In the genomic region with DNA sequence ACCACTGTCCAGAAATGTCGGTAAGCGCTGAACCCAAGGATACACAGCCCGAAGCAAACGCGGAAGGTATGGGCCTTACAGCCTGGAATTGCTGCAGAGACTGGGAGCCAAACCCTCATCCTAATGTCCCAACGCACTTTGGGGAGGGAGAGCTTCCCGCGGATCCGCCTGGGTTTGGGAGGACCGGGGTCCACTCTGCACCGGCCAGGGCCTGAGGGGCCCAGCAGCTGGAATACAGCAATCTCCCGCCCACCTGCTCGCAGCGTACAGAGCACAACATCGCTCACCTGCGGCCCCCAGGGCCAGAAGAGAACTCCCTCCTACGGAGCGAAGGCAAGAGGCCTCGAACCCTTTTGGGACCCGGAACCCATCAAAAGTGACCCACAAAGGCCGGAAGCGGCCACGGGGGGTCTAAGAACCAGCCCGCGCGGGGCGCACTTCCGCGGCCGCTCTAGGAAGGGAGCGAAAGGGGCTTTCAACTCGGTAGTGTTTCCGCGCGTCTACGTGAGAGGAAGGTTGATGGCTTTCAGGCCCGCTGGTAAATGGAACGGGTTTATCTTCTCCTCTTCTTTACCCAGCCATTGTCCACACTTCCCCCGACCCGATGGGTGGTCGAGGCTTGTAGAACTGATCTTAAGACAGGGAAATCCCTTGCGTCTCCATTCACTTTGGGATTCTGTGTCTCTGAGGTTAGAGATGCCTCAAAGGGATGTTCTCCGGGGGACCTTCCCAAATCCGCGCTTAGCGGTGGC, we compare ENCODE assay signal across 1 cellular context.
TF ChIP-seq lines count a peak whose summit lies in the region.

A gene (minus strand): TSS at position 378 of the 752 bp plus-strand sequence. CDS start 1,342 bp downstream, outside the sequence.

TF ChIP-seq in WTC11, 78 proteins besides CTCF, POLR2A, EP300 and RAD21 (continued from another document and continues in another):
- TF ChIP-seq, protein P1, sequence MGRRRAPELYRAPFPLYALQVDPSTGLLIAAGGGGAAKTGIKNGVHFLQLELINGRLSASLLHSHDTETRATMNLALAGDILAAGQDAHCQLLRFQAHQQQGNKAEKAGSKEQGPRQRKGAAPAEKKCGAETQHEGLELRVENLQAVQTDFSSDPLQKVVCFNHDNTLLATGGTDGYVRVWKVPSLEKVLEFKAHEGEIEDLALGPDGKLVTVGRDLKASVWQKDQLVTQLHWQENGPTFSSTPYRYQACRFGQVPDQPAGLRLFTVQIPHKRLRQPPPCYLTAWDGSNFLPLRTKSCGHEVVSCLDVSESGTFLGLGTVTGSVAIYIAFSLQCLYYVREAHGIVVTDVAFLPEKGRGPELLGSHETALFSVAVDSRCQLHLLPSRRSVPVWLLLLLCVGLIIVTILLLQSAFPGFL (CRISPR knock-in tag; IDR thresholded peaks at IDR 0.05; ENCODE audit: borderline replicate concordance), result no peak
- no peak for TF ChIP-seq ZNF232 (CRISPR knock-in tag; IDR thresholded peaks at IDR 0.05)
- no peak for TF ChIP-seq ZNF138 (CRISPR knock-in tag; conservative IDR thresholded peaks at IDR 0.05)
- TF ChIP-seq ZNF416 (CRISPR knock-in tag; IDR thresholded peaks at IDR 0.05), result no peak
- TF ChIP-seq HMGA2 (CRISPR knock-in tag; IDR thresholded peaks at IDR 0.05), result no peak
- TF ChIP-seq, protein P2, sequence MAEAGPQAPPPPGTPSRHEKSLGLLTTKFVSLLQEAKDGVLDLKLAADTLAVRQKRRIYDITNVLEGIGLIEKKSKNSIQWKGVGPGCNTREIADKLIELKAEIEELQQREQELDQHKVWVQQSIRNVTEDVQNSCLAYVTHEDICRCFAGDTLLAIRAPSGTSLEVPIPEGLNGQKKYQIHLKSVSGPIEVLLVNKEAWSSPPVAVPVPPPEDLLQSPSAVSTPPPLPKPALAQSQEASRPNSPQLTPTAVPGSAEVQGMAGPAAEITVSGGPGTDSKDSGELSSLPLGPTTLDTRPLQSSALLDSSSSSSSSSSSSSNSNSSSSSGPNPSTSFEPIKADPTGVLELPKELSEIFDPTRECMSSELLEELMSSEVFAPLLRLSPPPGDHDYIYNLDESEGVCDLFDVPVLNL (CRISPR knock-in tag; IDR thresholded peaks at IDR 0.05; ENCODE audit: borderline replicate concordance, low read depth), result no peak
- TF ChIP-seq, protein P3, sequence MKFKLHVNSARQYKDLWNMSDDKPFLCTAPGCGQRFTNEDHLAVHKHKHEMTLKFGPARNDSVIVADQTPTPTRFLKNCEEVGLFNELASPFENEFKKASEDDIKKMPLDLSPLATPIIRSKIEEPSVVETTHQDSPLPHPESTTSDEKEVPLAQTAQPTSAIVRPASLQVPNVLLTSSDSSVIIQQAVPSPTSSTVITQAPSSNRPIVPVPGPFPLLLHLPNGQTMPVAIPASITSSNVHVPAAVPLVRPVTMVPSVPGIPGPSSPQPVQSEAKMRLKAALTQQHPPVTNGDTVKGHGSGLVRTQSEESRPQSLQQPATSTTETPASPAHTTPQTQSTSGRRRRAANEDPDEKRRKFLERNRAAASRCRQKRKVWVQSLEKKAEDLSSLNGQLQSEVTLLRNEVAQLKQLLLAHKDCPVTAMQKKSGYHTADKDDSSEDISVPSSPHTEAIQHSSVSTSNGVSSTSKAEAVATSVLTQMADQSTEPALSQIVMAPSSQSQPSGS (CRISPR knock-in tag; IDR thresholded peaks at IDR 0.05; ENCODE audit: borderline replicate concordance, low read depth), result no peak
- peak; percentile 53; the same call in 1 of the 2 replicates for TF ChIP-seq SP1 (CRISPR knock-in tag; conservative IDR thresholded peaks at IDR 0.05)
- TF ChIP-seq ELF4 (CRISPR knock-in tag; IDR thresholded peaks at IDR 0.05; ENCODE audit: low read depth), result no peak
- no peak; the same call in 1 of the 2 replicates for TF ChIP-seq JUN (CRISPR knock-in tag; IDR thresholded peaks at IDR 0.05)
- TF ChIP-seq NFE2L1 (CRISPR knock-in tag; IDR thresholded peaks at IDR 0.05), result peak; percentile 54; the same call in 1 of the 2 replicates
- TF ChIP-seq, protein P4, sequence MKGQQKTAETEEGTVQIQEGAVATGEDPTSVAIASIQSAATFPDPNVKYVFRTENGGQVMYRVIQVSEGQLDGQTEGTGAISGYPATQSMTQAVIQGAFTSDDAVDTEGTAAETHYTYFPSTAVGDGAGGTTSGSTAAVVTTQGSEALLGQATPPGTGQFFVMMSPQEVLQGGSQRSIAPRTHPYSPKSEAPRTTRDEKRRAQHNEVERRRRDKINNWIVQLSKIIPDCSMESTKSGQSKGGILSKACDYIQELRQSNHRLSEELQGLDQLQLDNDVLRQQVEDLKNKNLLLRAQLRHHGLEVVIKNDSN (CRISPR knock-in tag; IDR thresholded peaks at IDR 0.05), result no peak
- TF ChIP-seq, protein P5, sequence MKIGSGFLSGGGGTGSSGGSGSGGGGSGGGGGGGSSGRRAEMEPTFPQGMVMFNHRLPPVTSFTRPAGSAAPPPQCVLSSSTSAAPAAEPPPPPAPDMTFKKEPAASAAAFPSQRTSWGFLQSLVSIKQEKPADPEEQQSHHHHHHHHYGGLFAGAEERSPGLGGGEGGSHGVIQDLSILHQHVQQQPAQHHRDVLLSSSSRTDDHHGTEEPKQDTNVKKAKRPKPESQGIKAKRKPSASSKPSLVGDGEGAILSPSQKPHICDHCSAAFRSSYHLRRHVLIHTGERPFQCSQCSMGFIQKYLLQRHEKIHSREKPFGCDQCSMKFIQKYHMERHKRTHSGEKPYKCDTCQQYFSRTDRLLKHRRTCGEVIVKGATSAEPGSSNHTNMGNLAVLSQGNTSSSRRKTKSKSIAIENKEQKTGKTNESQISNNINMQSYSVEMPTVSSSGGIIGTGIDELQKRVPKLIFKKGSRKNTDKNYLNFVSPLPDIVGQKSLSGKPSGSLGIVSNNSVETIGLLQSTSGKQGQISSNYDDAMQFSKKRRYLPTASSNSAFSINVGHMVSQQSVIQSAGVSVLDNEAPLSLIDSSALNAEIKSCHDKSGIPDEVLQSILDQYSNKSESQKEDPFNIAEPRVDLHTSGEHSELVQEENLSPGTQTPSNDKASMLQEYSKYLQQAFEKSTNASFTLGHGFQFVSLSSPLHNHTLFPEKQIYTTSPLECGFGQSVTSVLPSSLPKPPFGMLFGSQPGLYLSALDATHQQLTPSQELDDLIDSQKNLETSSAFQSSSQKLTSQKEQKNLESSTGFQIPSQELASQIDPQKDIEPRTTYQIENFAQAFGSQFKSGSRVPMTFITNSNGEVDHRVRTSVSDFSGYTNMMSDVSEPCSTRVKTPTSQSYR (CRISPR knock-in tag; IDR thresholded peaks at IDR 0.05), result 0 out of 2 replicates have a peak, but pooled peaks have one; percentile 65
- TF ChIP-seq, protein P6, sequence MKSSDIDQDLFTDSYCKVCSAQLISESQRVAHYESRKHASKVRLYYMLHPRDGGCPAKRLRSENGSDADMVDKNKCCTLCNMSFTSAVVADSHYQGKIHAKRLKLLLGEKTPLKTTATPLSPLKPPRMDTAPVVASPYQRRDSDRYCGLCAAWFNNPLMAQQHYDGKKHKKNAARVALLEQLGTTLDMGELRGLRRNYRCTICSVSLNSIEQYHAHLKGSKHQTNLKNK (CRISPR knock-in tag; IDR thresholded peaks at IDR 0.05), result no peak
- TF ChIP-seq, protein P7, sequence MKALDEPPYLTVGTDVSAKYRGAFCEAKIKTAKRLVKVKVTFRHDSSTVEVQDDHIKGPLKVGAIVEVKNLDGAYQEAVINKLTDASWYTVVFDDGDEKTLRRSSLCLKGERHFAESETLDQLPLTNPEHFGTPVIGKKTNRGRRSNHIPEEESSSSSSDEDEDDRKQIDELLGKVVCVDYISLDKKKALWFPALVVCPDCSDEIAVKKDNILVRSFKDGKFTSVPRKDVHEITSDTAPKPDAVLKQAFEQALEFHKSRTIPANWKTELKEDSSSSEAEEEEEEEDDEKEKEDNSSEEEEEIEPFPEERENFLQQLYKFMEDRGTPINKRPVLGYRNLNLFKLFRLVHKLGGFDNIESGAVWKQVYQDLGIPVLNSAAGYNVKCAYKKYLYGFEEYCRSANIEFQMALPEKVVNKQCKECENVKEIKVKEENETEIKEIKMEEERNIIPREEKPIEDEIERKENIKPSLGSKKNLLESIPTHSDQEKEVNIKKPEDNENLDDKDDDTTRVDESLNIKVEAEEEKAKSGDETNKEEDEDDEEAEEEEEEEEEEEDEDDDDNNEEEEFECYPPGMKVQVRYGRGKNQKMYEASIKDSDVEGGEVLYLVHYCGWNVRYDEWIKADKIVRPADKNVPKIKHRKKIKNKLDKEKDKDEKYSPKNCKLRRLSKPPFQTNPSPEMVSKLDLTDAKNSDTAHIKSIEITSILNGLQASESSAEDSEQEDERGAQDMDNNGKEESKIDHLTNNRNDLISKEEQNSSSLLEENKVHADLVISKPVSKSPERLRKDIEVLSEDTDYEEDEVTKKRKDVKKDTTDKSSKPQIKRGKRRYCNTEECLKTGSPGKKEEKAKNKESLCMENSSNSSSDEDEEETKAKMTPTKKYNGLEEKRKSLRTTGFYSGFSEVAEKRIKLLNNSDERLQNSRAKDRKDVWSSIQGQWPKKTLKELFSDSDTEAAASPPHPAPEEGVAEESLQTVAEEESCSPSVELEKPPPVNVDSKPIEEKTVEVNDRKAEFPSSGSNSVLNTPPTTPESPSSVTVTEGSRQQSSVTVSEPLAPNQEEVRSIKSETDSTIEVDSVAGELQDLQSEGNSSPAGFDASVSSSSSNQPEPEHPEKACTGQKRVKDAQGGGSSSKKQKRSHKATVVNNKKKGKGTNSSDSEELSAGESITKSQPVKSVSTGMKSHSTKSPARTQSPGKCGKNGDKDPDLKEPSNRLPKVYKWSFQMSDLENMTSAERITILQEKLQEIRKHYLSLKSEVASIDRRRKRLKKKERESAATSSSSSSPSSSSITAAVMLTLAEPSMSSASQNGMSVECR (CRISPR knock-in tag; IDR thresholded peaks at IDR 0.05; ENCODE audit: borderline replicate concordance), result no peak; the same call in 1 of the 2 replicates
- TF ChIP-seq, protein P8, sequence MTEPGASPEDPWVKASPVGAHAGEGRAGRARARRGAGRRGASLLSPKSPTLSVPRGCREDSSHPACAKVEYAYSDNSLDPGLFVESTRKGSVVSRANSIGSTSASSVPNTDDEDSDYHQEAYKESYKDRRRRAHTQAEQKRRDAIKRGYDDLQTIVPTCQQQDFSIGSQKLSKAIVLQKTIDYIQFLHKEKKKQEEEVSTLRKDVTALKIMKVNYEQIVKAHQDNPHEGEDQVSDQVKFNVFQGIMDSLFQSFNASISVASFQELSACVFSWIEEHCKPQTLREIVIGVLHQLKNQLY (CRISPR knock-in tag; IDR thresholded peaks at IDR 0.05), result no peak
- TF ChIP-seq NR1H2 (CRISPR knock-in tag; IDR thresholded peaks at IDR 0.05), result no peak
- TF ChIP-seq RELA (CRISPR knock-in tag; IDR thresholded peaks at IDR 0.05; ENCODE audit: borderline replicate concordance), result no peak
- TF ChIP-seq ZNF317 (CRISPR knock-in tag; IDR thresholded peaks at IDR 0.05; ENCODE audit: borderline replicate concordance, low read depth), result no peak
- TF ChIP-seq, protein P9, sequence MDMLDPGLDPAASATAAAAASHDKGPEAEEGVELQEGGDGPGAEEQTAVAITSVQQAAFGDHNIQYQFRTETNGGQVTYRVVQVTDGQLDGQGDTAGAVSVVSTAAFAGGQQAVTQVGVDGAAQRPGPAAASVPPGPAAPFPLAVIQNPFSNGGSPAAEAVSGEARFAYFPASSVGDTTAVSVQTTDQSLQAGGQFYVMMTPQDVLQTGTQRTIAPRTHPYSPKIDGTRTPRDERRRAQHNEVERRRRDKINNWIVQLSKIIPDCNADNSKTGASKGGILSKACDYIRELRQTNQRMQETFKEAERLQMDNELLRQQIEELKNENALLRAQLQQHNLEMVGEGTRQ (CRISPR knock-in tag; IDR thresholded peaks at IDR 0.05), result no peak
- TF ChIP-seq ZNF219 (CRISPR knock-in tag; IDR thresholded peaks at IDR 0.05; ENCODE audit: borderline replicate concordance), result no peak
- TF ChIP-seq, protein P10, sequence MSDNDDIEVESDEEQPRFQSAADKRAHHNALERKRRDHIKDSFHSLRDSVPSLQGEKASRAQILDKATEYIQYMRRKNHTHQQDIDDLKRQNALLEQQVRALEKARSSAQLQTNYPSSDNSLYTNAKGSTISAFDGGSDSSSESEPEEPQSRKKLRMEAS (CRISPR knock-in tag; IDR thresholded peaks at IDR 0.05), result peak; percentile 88
- TF ChIP-seq, protein P11, sequence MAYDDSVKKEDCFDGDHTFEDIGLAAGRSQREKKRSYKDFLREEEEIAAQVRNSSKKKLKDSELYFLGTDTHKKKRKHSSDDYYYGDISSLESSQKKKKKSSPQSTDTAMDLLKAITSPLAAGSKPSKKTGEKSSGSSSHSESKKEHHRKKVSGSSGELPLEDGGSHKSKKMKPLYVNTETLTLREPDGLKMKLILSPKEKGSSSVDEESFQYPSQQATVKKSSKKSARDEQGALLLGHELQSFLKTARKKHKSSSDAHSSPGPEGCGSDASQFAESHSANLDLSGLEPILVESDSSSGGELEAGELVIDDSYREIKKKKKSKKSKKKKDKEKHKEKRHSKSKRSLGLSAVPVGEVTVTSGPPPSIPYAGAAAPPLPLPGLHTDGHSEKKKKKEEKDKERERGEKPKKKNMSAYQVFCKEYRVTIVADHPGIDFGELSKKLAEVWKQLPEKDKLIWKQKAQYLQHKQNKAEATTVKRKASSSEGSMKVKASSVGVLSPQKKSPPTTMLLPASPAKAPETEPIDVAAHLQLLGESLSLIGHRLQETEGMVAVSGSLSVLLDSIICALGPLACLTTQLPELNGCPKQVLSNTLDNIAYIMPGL (CRISPR knock-in tag; IDR thresholded peaks at IDR 0.05), result peak; percentile 86; the same call in 1 of the 2 replicates
- TF ChIP-seq TCF7 (CRISPR knock-in tag; IDR thresholded peaks at IDR 0.05; ENCODE audit: low read depth), result no peak
- TF ChIP-seq, protein P12, sequence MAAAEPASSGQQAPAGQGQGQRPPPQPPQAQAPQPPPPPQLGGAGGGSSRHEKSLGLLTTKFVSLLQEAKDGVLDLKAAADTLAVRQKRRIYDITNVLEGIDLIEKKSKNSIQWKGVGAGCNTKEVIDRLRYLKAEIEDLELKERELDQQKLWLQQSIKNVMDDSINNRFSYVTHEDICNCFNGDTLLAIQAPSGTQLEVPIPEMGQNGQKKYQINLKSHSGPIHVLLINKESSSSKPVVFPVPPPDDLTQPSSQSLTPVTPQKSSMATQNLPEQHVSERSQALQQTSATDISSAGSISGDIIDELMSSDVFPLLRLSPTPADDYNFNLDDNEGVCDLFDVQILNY (CRISPR knock-in tag; IDR thresholded peaks at IDR 0.05), result no peak
- peak; percentile 75 for TF ChIP-seq TEAD1 (CRISPR knock-in tag; IDR thresholded peaks at IDR 0.05)
- no peak for TF ChIP-seq IRF2 (CRISPR knock-in tag; IDR thresholded peaks at IDR 0.05; ENCODE audit: borderline replicate concordance, low read depth)
- no peak for TF ChIP-seq FOXJ3 (CRISPR knock-in tag; IDR thresholded peaks at IDR 0.05; ENCODE audit: borderline replicate concordance)
- TF ChIP-seq ZNF396 (CRISPR knock-in tag; IDR thresholded peaks at IDR 0.05; ENCODE audit: borderline replicate concordance), result no peak
- no peak for TF ChIP-seq NR2C2 (CRISPR knock-in tag; IDR thresholded peaks at IDR 0.05)
- TF ChIP-seq, protein P13, sequence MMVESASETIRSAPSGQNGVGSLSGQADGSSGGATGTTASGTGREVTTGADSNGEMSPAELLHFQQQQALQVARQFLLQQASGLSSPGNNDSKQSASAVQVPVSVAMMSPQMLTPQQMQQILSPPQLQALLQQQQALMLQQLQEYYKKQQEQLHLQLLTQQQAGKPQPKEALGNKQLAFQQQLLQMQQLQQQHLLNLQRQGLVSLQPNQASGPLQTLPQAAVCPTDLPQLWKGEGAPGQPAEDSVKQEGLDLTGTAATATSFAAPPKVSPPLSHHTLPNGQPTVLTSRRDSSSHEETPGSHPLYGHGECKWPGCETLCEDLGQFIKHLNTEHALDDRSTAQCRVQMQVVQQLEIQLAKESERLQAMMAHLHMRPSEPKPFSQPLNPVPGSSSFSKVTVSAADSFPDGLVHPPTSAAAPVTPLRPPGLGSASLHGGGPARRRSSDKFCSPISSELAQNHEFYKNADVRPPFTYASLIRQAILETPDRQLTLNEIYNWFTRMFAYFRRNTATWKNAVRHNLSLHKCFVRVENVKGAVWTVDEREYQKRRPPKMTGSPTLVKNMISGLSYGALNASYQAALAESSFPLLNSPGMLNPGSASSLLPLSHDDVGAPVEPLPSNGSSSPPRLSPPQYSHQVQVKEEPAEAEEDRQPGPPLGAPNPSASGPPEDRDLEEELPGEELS (CRISPR knock-in tag; IDR thresholded peaks at IDR 0.05), result no peak
